9 cellular contexts compared by ENCODE assay signal in genomic region chr12:11814362-11814761, GRCh38.
DNase-seq lines count a peak whose midpoint lies in the region; ATAC-seq and TF ChIP-seq lines count a peak whose summit lies in the region.
"Had no signal": no experiment of that assay in that cellular context is flagged by ENCODE, and none has a peak within 500 bp of the region (broad histone marks: within the 10 kb centered on the region; RNA-seq: fewer than 3 reads in every experiment).

No MANE protein-coding gene starts in this region.

- POLR2A ChIA-PET in activated CD8-positive, alpha-beta T cell treated with anti-CD3 and anti-CD28 coated beads for 36 hours (lab: Charles Lee) = no interaction called here
- POLR2A ChIA-PET in activated CD8-positive, alpha-beta T cell treated with anti-CD3 and anti-CD28 coated beads, Interleukin-2, amount 10 ng/mL, durations not matched to agents 7 days and 5 days (lab: Charles Lee) = interaction anchor here (0.5 kb wide), 1 partner anchor 96 kb away, joined by 4 read pairs; no protein-coding TSS in a partner anchor

- no peak overlapping the region for H3K4me3 ChIP-seq in stomach

- no peak for TF ChIP-seq POLR2A in stomach (IDR thresholded peaks at IDR 0.05)

- no peak for TF ChIP-seq EP300 in stomach (IDR thresholded peaks at IDR 0.05)

- H3K36me3 Mint-ChIP-seq in activated CD8-positive, alpha-beta T cell treated with anti-CD3 and anti-CD28 coated beads for 36 hours (ENCODE audit: low read depth) = peaks cover 5% of the 10 kb centered on the region
- no peaks in the 10 kb centered on the region for H3K36me3 Mint-ChIP-seq in activated CD8-positive, alpha-beta T cell treated with anti-CD3 and anti-CD28 coated beads, Interleukin-2, amount 10 ng/mL, durations not matched to agents 7 days and 5 days (ENCODE audit: low read depth)
- H3K36me3 Mint-ChIP-seq in T-helper 17 cell (ENCODE audit: low read depth) = peaks cover 2% of the 10 kb centered on the region
- peaks cover 14% of the 10 kb centered on the region for H3K36me3 Mint-ChIP-seq in stimulated activated naive CD8-positive, alpha-beta T cell treated with anti-CD3 and anti-CD28 coated beads, Interleukin-15, Interleukin-2, amounts not matched to agents 100 ng/mL and 50 ng/mL, for 24 hours (ENCODE audit: low read depth)

- peaks cover 30% of the 10 kb centered on the region for H3K4me1 Mint-ChIP-seq in activated CD8-positive, alpha-beta T cell treated with anti-CD3 and anti-CD28 coated beads for 36 hours (ENCODE audit: low read depth)
- H3K4me1 Mint-ChIP-seq in activated CD8-positive, alpha-beta T cell treated with anti-CD3 and anti-CD28 coated beads, Interleukin-2, amount 10 ng/mL, durations not matched to agents 7 days and 5 days (ENCODE audit: low read depth) = peaks cover 21% of the 10 kb centered on the region
- peaks cover 42% of the 10 kb centered on the region for H3K4me1 Mint-ChIP-seq in T-helper 17 cell
- peaks cover 55% of the 10 kb centered on the region for H3K4me1 Mint-ChIP-seq in stimulated activated naive CD8-positive, alpha-beta T cell treated with anti-CD3 and anti-CD28 coated beads, Interleukin-15, Interleukin-2, amounts not matched to agents 100 ng/mL and 50 ng/mL, for 24 hours (ENCODE audit: low read depth)

- H3K27ac ChIP-seq in stomach = peak overlapping the region in 1 of 5 donors; percentile 70

- intact Hi-C loops in activated CD8-positive, alpha-beta T cell treated with anti-CD3 and anti-CD28 coated beads for 36 hours (cut with micrococcal nuclease) = no loop called here
- intact Hi-C loops in stomach (cut with DNase I; ENCODE audit: low total_unique reads) = no loop called here

- no peaks in the 10 kb centered on the region for H3K27me3 Mint-ChIP-seq in activated CD8-positive, alpha-beta T cell treated with anti-CD3 and anti-CD28 coated beads for 36 hours
- no peaks in the 10 kb centered on the region for H3K27me3 Mint-ChIP-seq in activated CD8-positive, alpha-beta T cell treated with anti-CD3 and anti-CD28 coated beads, Interleukin-2, amount 10 ng/mL, durations not matched to agents 7 days and 5 days (ENCODE audit: low read depth)
- no peaks in the 10 kb centered on the region for H3K27me3 Mint-ChIP-seq in T-helper 17 cell
- H3K27me3 Mint-ChIP-seq in stimulated activated naive CD8-positive, alpha-beta T cell treated with anti-CD3 and anti-CD28 coated beads, Interleukin-15, Interleukin-2, amounts not matched to agents 100 ng/mL and 50 ng/mL, for 24 hours = peaks cover 4% of the 10 kb centered on the region

- peaks cover 0 to 2% (median 0%) of the 10 kb centered on the region in 4 donors for H3K36me3 ChIP-seq in stomach

- TF ChIP-seq CTCF in activated CD8-positive, alpha-beta T cell treated with anti-CD3 and anti-CD28 coated beads for 36 hours (IDR thresholded peaks at IDR 0.05) = no peak
- no peak for TF ChIP-seq CTCF in stomach (IDR thresholded peaks at IDR 0.05)

- H3K9me3 Mint-ChIP-seq in activated CD8-positive, alpha-beta T cell treated with anti-CD3 and anti-CD28 coated beads for 36 hours = no peaks in the 10 kb centered on the region
- H3K9me3 Mint-ChIP-seq in activated CD8-positive, alpha-beta T cell treated with anti-CD3 and anti-CD28 coated beads, Interleukin-2, amount 10 ng/mL, durations not matched to agents 7 days and 5 days (ENCODE audit: insufficient read depth) = no peaks in the 10 kb centered on the region
- H3K9me3 Mint-ChIP-seq in stimulated activated naive CD8-positive, alpha-beta T cell treated with anti-CD3 and anti-CD28 coated beads, Interleukin-15, Interleukin-2, amounts not matched to agents 100 ng/mL and 50 ng/mL, for 24 hours = no peaks in the 10 kb centered on the region

- no peak overlapping the region for H3K4me3 Mint-ChIP-seq in activated CD8-positive, alpha-beta T cell treated with anti-CD3 and anti-CD28 coated beads for 36 hours
- H3K4me3 Mint-ChIP-seq in activated CD8-positive, alpha-beta T cell treated with anti-CD3 and anti-CD28 coated beads, Interleukin-2, amount 10 ng/mL, durations not matched to agents 7 days and 5 days = no peak overlapping the region
- H3K4me3 Mint-ChIP-seq in T-helper 17 cell = peak overlapping the region; percentile 12
- H3K4me3 Mint-ChIP-seq in stimulated activated naive CD8-positive, alpha-beta T cell treated with anti-CD3 and anti-CD28 coated beads, Interleukin-15, Interleukin-2, amounts not matched to agents 100 ng/mL and 50 ng/mL, for 24 hours = no peak overlapping the region

- H3K27me3 ChIP-seq in stomach = no peaks in the 10 kb centered on the region

- peak; percentile 78 for ATAC-seq in activated CD8-positive, alpha-beta T cell treated with anti-CD3 and anti-CD28 coated beads for 36 hours
- no peak for ATAC-seq in activated CD8-positive, alpha-beta T cell treated with anti-CD3 and anti-CD28 coated beads, Interleukin-2, amount 10 ng/mL, durations not matched to agents 7 days and 5 days
- peak; percentile 44 for ATAC-seq in T-helper 17 cell
- ATAC-seq in GM18498 (IDR thresholded peaks at IDR 0.05; ENCODE audit: unreplicated experiment) = no peak
- no peak for ATAC-seq in GM19324 (IDR thresholded peaks at IDR 0.05; ENCODE audit: low FRiP score, unreplicated experiment)
- ATAC-seq: HCT116 had no signal

- H3K4me1 ChIP-seq in stomach = peaks cover 27 to 64% (median 45%) of the 10 kb centered on the region in 4 donors

- H3K27ac Mint-ChIP-seq in activated CD8-positive, alpha-beta T cell treated with anti-CD3 and anti-CD28 coated beads for 36 hours = no peak overlapping the region
- H3K27ac Mint-ChIP-seq in activated CD8-positive, alpha-beta T cell treated with anti-CD3 and anti-CD28 coated beads, Interleukin-2, amount 10 ng/mL, durations not matched to agents 7 days and 5 days = no peak overlapping the region
- H3K27ac Mint-ChIP-seq in T-helper 17 cell = peak overlapping the region; percentile 90
- H3K27ac Mint-ChIP-seq in stimulated activated naive CD8-positive, alpha-beta T cell treated with anti-CD3 and anti-CD28 coated beads, Interleukin-15, Interleukin-2, amounts not matched to agents 100 ng/mL and 50 ng/mL, for 24 hours = peak overlapping the region; percentile 45

- H3K9me3 ChIP-seq in T-helper 17 cell (ENCODE audit: control insufficient read depth, low read length, poor library complexity, severe bottlenecking) (no peaks in the 10 kb centered on the region), stomach (no peaks in the 10 kb centered on the region)

- 30 to 46% (median 43%) methylated on average over 3 of the region's 3 CpGs for WGBS in stomach, 5 donors

- peak; percentile 47 for DNase-seq in activated CD8-positive, alpha-beta T cell treated with anti-CD3 and anti-CD28 coated beads for 36 hours
- no peak for DNase-seq in activated CD8-positive, alpha-beta T cell treated with anti-CD3 and anti-CD28 coated beads, Interleukin-2, amount 10 ng/mL, durations not matched to agents 7 days and 5 days
- DNase-seq in T-helper 17 cell = no peak
- peak; percentile 30 for DNase-seq in foreskin melanocyte
- no peak for DNase-seq in stomach

- CTCF ChIA-PET in activated CD8-positive, alpha-beta T cell treated with anti-CD3 and anti-CD28 coated beads for 36 hours (lab: Charles Lee) = interaction anchor here (1.5 to 2.3 kb wide), 3 partner anchors 8 to 219 kb away, joined by 3 to 6 read pairs (median 4); no protein-coding TSS in a partner anchor
- CTCF ChIA-PET in activated CD8-positive, alpha-beta T cell treated with anti-CD3 and anti-CD28 coated beads, Interleukin-2, amount 10 ng/mL, durations not matched to agents 7 days and 5 days (lab: Charles Lee) = interaction anchor here (0.6 to 2.5 kb wide), 3 partner anchors 76 to 219 kb away, joined by 3 to 8 read pairs (median 6); no protein-coding TSS in a partner anchor

Comparison
In these comparisons a context has a peak if more than half of its experiments do, and no peak if none do; other contexts are left out.
1. ATAC-seq: peak in activated CD8-positive, alpha-beta T cell treated with anti-CD3 and anti-CD28 coated beads for 36 hours (single experiment) and T-helper 17 cell (single experiment); none in activated CD8-positive, alpha-beta T cell treated with anti-CD3 and anti-CD28 coated beads, Interleukin-2, amount 10 ng/mL, durations not matched to agents 7 days and 5 days (single experiment), GM18498 (single experiment) and GM19324 (single experiment).
2. DNase-seq: peak in activated CD8-positive, alpha-beta T cell treated with anti-CD3 and anti-CD28 coated beads for 36 hours (single experiment) and foreskin melanocyte (single experiment); none in activated CD8-positive, alpha-beta T cell treated with anti-CD3 and anti-CD28 coated beads, Interleukin-2, amount 10 ng/mL, durations not matched to agents 7 days and 5 days (single experiment), T-helper 17 cell (0 of 3) and stomach (single experiment).
3. H3K27ac Mint-ChIP-seq: peak in T-helper 17 cell (single experiment) and stimulated activated naive CD8-positive, alpha-beta T cell treated with anti-CD3 and anti-CD28 coated beads, Interleukin-15, Interleukin-2, amounts not matched to agents 100 ng/mL and 50 ng/mL, for 24 hours (single experiment); none in activated CD8-positive, alpha-beta T cell treated with anti-CD3 and anti-CD28 coated beads for 36 hours (single experiment) and activated CD8-positive, alpha-beta T cell treated with anti-CD3 and anti-CD28 coated beads, Interleukin-2, amount 10 ng/mL, durations not matched to agents 7 days and 5 days (single experiment).